ENCODE assay signal across 31 cellular contexts in the genomic region with DNA sequence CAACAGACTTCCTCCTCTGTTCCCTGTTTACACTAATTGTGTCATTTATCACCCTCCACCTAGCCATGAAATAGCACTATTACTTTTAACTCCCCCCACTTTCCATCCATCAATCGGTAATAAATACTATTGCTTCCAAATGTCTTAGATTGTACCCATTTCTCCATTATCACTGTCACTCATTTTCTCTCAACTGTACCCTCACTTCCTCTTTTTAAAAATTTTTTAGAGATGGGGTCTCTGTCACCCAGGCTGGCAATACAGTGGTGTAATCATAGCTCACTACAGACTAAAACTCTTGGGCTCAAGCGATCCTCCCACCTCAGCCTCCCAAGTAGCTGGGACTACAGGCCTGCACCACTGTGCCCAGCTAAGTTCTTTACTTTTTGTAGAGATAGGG.
"Had no signal": no experiment of that assay in that cellular context is flagged by ENCODE, and none has a peak within 500 bp of the region (broad histone marks: within the 10 kb centered on the region; RNA-seq: fewer than 3 reads in every experiment).

No MANE protein-coding gene starts in this region.

- H3K4me3 ChIP-seq: adrenal gland, body of pancreas, cardiac muscle cell, colonic mucosa, esophagus squamous epithelium, gastroesophageal sphincter, heart right ventricle, hepatocyte had no signal

- DNase-seq: activated CD4-positive, alpha-beta memory T cell treated with anti-CD3 and anti-CD28 coated beads for 36 hours; activated CD4-positive, alpha-beta T cell treated with anti-CD3 and anti-CD28 coated beads for 36 hours; activated CD4-positive, alpha-beta T cell treated with anti-CD3 and anti-CD28 coated beads, Interleukin-2, amount 10 ng/mL, durations not matched to agents 24 days and 14 days; activated CD4-positive, CD25-positive, alpha-beta regulatory T cell; activated CD4-positive, CD25-positive, alpha-beta regulatory T cell treated with anti-CD3 and anti-CD28 coated beads, Interleukin-2, amount 50 U/mL, for 72 hours; activated CD8-positive, alpha-beta memory T cell treated with anti-CD3 and anti-CD28 coated beads, Interleukin-2, amount 10 ng/mL, durations not matched to agents 7 days and 5 days; activated CD8-positive, alpha-beta memory T cell treated with anti-CD3 and anti-CD28 coated beads, Interleukin-2, amount 50 U/mL, for 4 hours; activated CD8-positive, alpha-beta T cell treated with anti-CD3 and anti-CD28 coated beads, Interleukin-2, amount 10 ng/mL, durations not matched to agents 7 days and 5 days; activated effector memory CD4-positive, alpha-beta T cell treated with anti-CD3 and anti-CD28 coated beads, Interleukin-2, amount 50 U/mL, for 16 hours; activated naive CD4-positive, alpha-beta T cell treated with anti-CD3 and anti-CD28 coated beads for 36 hours; activated naive CD8-positive, alpha-beta T cell treated with anti-CD3 and anti-CD28 coated beads for 36 hours; activated naive CD8-positive, alpha-beta T cell treated with anti-CD3 and anti-CD28 coated beads, Interleukin-2, amount 50 U/mL, for 24 hours; activated T-cell treated with anti-CD3 and anti-CD28 coated beads, Interleukin-2, amount 50 U/mL, for 1 hour; activated T-cell treated with anti-CD3 and anti-CD28 coated beads, Interleukin-2, amount 50 U/mL, for 48 hours; adrenal gland; amygdala; aorta; body of pancreas; central memory CD4-positive, alpha-beta T cell; cerebellar nuclear complex; colonic mucosa; effector CD8-positive, alpha-beta T cell; esophagus squamous epithelium; foreskin melanocyte; heart right ventricle had no signal

- H3K36me3 ChIP-seq: adrenal gland, cardiac muscle cell, colonic mucosa, esophagus squamous epithelium, gastroesophageal sphincter, heart right ventricle had no signal

- H3K9me3 ChIP-seq: adrenal gland, body of pancreas, colonic mucosa, esophagus squamous epithelium, gastroesophageal sphincter, heart right ventricle had no signal

- H3K79me2 ChIP-seq: hepatocyte had no signal

- H2AFZ ChIP-seq: hepatocyte had no signal

- H3K4me2 ChIP-seq: hepatocyte had no signal

- ATAC-seq: activated CD4-positive, alpha-beta T cell treated with anti-CD3 and anti-CD28 coated beads for 36 hours; activated CD8-positive, alpha-beta memory T cell treated with anti-CD3 and anti-CD28 coated beads, Interleukin-2, amount 10 ng/mL, durations not matched to agents 7 days and 5 days; activated CD8-positive, alpha-beta T cell treated with anti-CD3 and anti-CD28 coated beads, Interleukin-2, amount 10 ng/mL, durations not matched to agents 7 days and 5 days; activated naive CD8-positive, alpha-beta T cell treated with anti-CD3 and anti-CD28 coated beads, Interleukin-2, amount 50 U/mL, for 24 hours; body of pancreas; gastroesophageal sphincter; heart right ventricle had no signal

- H3K27ac ChIP-seq: adrenal gland, body of pancreas, cardiac muscle cell, colonic mucosa, epithelial cell of prostate, esophagus squamous epithelium, gastroesophageal sphincter, hepatocyte had no signal

- H3K4me1 ChIP-seq: adrenal gland, body of pancreas, colonic mucosa, esophagus squamous epithelium, gastroesophageal sphincter, heart right ventricle had no signal

- H3K27me3 ChIP-seq: adrenal gland, body of pancreas, cardiac muscle cell, colonic mucosa, esophagus squamous epithelium, gastroesophageal sphincter, hepatocyte had no signal

- FAIRE-seq: endometrium, endothelial cell of umbilical vein had no signal
